Comparison of ENCODE assay signal across 22 cellular contexts in the genomic region with DNA sequence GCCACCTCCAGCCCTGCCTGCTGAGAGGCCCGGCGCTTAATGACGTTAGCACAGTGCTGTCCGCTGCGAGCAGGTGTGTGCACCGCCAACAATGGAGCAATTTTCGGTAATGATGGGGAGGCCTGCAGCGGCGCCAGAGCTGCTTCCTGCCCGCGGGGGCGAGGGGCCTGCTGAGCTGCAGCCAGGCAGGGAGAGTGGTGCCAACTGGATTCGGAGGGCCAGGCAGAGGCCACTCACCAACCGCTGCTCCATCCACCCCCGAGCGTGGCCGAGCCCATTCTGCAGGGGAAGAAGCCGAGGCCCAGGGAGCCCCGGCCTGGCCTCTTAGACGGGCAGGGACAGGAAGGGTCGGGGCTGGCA. TPM values are rescaled to one million over a fixed set of nuclear protein-coding genes. Genes with fewer than 3 reads are reported as not detected.
A peak's percentile ranks its signal among the peaks of the same experiment; 100 is the strongest.
DNase-seq lines count a peak whose midpoint lies in the region; ATAC-seq and FAIRE-seq lines count a peak whose summit lies in the region.
"Had no signal": no experiment of that assay in that cellular context is flagged by ENCODE, and none has a peak within 500 bp of the region (broad histone marks: within the 10 kb centered on the region; RNA-seq: fewer than 3 reads in every experiment).

No MANE protein-coding gene starts in this region.

- ATAC-seq in GM19395 (IDR thresholded peaks at IDR 0.05; ENCODE audit: unreplicated experiment) = no peak
- ATAC-seq: Right ventricle myocardium inferior had no signal

- H3K4me3 ChIP-seq in SJCRH30 = no peak overlapping the region
- H3K4me3 ChIP-seq: spleen, stomach, upper lobe of left lung had no signal

- H3K36me3 ChIP-seq in SJCRH30 = no peaks in the 10 kb centered on the region
- H3K36me3 ChIP-seq: stomach, upper lobe of left lung had no signal

- peak; percentile 66 for DNase-seq in DMS153 (lab: John Stamatoyannopoulos, UW)
- DNase-seq in NCI-H1417 (lab: John Stamatoyannopoulos, UW) = peak in 2 of 3 experiments; percentile 94 to 98
- peak; percentile 41 for DNase-seq in NCI-H2196 treated with DMSO at 0.1 percent for 48 hours (lab: John Stamatoyannopoulos, UW; ENCODE audit: unreplicated experiment)
- peak; percentile 72 to 75 for DNase-seq in SJCRH30
- no peak for DNase-seq in RCC 7860 (ENCODE audit: low spot score)
- DNase-seq in effector CD4-positive, alpha-beta T cell = no peak
- DNase-seq in activated CD4-positive, alpha-beta T cell treated with anti-CD3 and anti-CD28 coated beads, Interleukin-2, amount 50 U/mL, for 48 hours = no peak
- DNase-seq: activated CD4-positive, alpha-beta T cell treated with anti-CD3 and anti-CD28 coated beads for 4 hours; CD8-positive, alpha-beta memory T cell; erythroblast; hypothalamus; mammary epithelial cell; spleen; stimulated activated CD4-positive, alpha-beta T cell treated with anti-CD3 and anti-CD28 coated beads, Interleukin-4, amount 100 ng/mL, for 4 hours; stomach had no signal

- peaks cover 25% of the 10 kb centered on the region for H3K4me1 ChIP-seq in SJCRH30
- H3K4me1 ChIP-seq: spleen, stomach, upper lobe of left lung had no signal

- no peaks in the 10 kb centered on the region for H3K9me3 ChIP-seq in SJCRH30 (replicated peaks)
- H3K9me3 ChIP-seq: spleen, stomach, upper lobe of left lung had no signal

- FAIRE-seq in RCC 7860 (lab: Jason Lieb, UNC) = no peak
- FAIRE-seq: frontal cortex, keratinocyte had no signal

- peaks cover 10% of the 10 kb centered on the region; the same call in 1 of the 2 replicates for H3K27me3 ChIP-seq in SJCRH30

- H3K27ac ChIP-seq in SJCRH30 = no peak overlapping the region
- H3K27ac ChIP-seq: spleen, stomach, upper lobe of left lung had no signal

RNA-seq across cellular contexts. Expression of gene HRH3, which starts 9.6 kb away (rescaled TPM):
- 0.15 TPM in 1 of 2 replicates, not detected in the other for total RNA-seq in SJCRH30 (2014; rRNA removed; shearing (Covaris generic))
- total RNA-seq: CD8-positive, alpha-beta memory T cell; Daoy; mammary epithelial cell; NCI-H460; Right ventricle myocardium inferior; spleen; stomach; upper lobe of left lung had no signal

RNA-seq across cellular contexts. Expression of gene MTG2, which starts 27.6 kb away (rescaled TPM):
- 63.8 and 66.2 TPM in 2 replicates for total RNA-seq in SJCRH30 (2014; rRNA removed; shearing (Covaris generic))

RNA-seq across cellular contexts. Expression of gene OSBPL2, which starts 27.8 kb away (rescaled TPM):
- 36.7 and 40.2 TPM in 2 replicates for total RNA-seq in SJCRH30 (2014; rRNA removed; shearing (Covaris generic))

Comparison
In these comparisons a context has a peak if more than half of its experiments do, and no peak if none do; other contexts are left out.
1. DNase-seq: peak in DMS153 (single experiment), NCI-H1417 (2 of 3), NCI-H2196 treated with DMSO at 0.1 percent for 48 hours (single experiment) and SJCRH30 (2 of 2); none in RCC 7860 (single experiment), effector CD4-positive, alpha-beta T cell (single experiment) and activated CD4-positive, alpha-beta T cell treated with anti-CD3 and anti-CD28 coated beads, Interleukin-2, amount 50 U/mL, for 48 hours (0 of 2).